In the genomic region with DNA sequence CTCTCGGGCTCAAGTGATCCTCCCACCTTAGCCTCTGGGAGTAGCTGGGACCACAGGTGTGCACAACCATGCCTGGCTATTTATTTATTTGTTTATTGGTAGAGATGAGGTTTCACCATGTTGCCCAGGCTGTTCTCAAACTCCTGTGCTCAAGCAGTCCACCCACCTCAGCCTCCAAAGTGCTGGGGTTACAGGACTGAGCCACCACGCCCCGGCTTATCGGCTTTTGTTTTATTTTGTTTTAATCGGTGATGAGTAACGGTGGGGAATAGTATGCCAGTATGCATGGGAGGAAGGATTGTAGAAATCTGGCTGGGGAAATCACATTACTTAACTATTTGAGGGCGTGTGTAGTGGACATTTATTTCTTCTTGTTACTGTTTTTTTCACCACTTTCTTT, we compare ENCODE assay signal across 28 cellular contexts.
"Had no signal": no experiment of that assay in that cellular context is flagged by ENCODE, and none has a peak within 500 bp of the region (broad histone marks: within the 10 kb centered on the region; RNA-seq: fewer than 3 reads in every experiment).

No MANE protein-coding gene starts in this region.

- DNase-seq: hypothalamus; immature natural killer cell; kidney; left colon; mesendoderm; midbrain; mucosa of descending colon; naive thymus-derived CD8-positive, alpha-beta T cell; nucleus accumbens; right lobe of liver; stimulated activated CD4-positive, alpha-beta T cell treated with anti-CD3 and anti-CD28 coated beads, Interleukin-12 subunit alpha, Interleukin-12 subunit beta, amount 100 ng/mL, for 4 hours; stimulated activated CD4-positive, alpha-beta T cell treated with anti-CD3 and anti-CD28 coated beads, Interleukin-15, amount 100 ng/mL, for 24 hours; stimulated activated CD4-positive, alpha-beta T cell treated with anti-CD3 and anti-CD28 coated beads, Interleukin-2, amount 100 ng/mL, for 24 hours; stimulated activated CD4-positive, alpha-beta T cell treated with anti-CD3 and anti-CD28 coated beads, Interleukin-4, amount 100 ng/mL, for 1 hour; stimulated activated naive B cell treated with anti-CD40 and anti-IgM and Interleukin-4, amounts not matched to agents 10 μg/mL and 1 μg/mL and 100 μg/mL, for 72 hours; stimulated activated naive CD8-positive, alpha-beta T cell treated with anti-CD3 and anti-CD28 coated beads, Interleukin-15, Interleukin-2, amounts not matched to agents 100 U/mL and 50 U/mL, for 24 hours; stomach; testis; thyroid gland; transverse colon; upper lobe of left lung had no signal

- FAIRE-seq: islet of Langerhans, kidney had no signal

- ATAC-seq: left colon; left lung; mucosa of descending colon; naive thymus-derived CD8-positive, alpha-beta T cell; right lobe of liver; stimulated activated naive B cell treated with anti-CD40 and anti-IgM and Interleukin-4, amounts not matched to agents 10 μg/mL and 1 μg/mL and 100 μg/mL, for 72 hours; stimulated activated naive CD8-positive, alpha-beta T cell treated with anti-CD3 and anti-CD28 coated beads, Interleukin-15, Interleukin-2, amounts not matched to agents 100 U/mL and 50 U/mL, for 24 hours had no signal

- H3K79me2 ChIP-seq: parathyroid adenoma had no signal

- H3K4me1 ChIP-seq: left lung, parathyroid adenoma, right lobe of liver, testis, thyroid gland, transverse colon, upper lobe of left lung, vagina had no signal

- H3K27ac ChIP-seq: left lung, parathyroid adenoma, right lobe of liver, stomach, testis, thyroid gland, transverse colon, upper lobe of left lung, vagina had no signal

- H3K4me2 ChIP-seq: smooth muscle cell had no signal

- H3K9me3 ChIP-seq: left lung, mucosa of descending colon, right atrium auricular region, right lobe of liver, stomach, testis, thyroid gland, transverse colon, upper lobe of left lung, vagina had no signal

- H3K4me3 ChIP-seq: left lung, lung, mucosa of descending colon, right atrium auricular region, right lobe of liver, smooth muscle cell, stomach, testis, thyroid gland, transverse colon, upper lobe of left lung, vagina had no signal

- H3K9ac ChIP-seq: parathyroid adenoma had no signal

- H3K36me3 ChIP-seq: left lung, right atrium auricular region, right lobe of liver, stomach, thyroid gland, transverse colon, upper lobe of left lung, vagina had no signal

- H3K27me3 ChIP-seq: left lung, right atrium auricular region, right lobe of liver, stomach, testis, thyroid gland, transverse colon, upper lobe of left lung, vagina had no signal

- H2AFZ ChIP-seq: parathyroid adenoma had no signal
